ENCODE assay signal across 1 cellular context in the genomic region with DNA sequence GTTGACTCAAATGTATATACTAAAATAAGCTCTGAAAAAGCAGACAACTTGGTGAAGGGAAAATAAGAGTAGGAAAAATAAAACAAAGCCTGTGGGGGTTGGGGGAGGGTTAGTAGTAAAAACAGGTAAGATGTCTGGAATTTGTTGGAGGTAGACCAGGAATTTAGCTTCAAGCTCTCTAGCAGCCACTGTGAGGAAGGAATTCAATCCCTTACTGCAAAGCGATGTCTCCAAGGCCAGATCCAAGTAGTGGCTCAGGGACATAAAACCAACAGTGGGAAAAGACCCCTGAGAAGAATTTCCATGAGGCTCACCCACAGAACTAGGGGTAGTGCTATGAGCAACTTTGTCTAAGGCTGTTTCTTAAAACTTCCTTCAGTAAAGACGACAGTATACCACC.
TF ChIP-seq lines count a peak whose summit lies in the region.

No MANE protein-coding gene starts in this region.

TF ChIP-seq in GM23338, 12 proteins besides CTCF, POLR2A, EP300 and RAD21:
- TF ChIP-seq JUNB (IDR thresholded peaks at IDR 0.05; ENCODE audit: unreplicated experiment) (no peak), ZNF331 (CRISPR knock-in tag; IDR thresholded peaks at IDR 0.05; ENCODE audit: low read depth) (no peak), NANOG (IDR thresholded peaks at IDR 0.05; ENCODE audit: borderline replicate concordance) (no peak), POLR2AphosphoS5 (IDR thresholded peaks at IDR 0.05; ENCODE audit: low read depth) (no peak), STAT1 (IDR thresholded peaks at IDR 0.05; ENCODE audit: unreplicated experiment) (no peak), CREB1 (CRISPR knock-in tag; IDR thresholded peaks at IDR 0.05; ENCODE audit: low read depth) (no peak), EZH2 (IDR thresholded peaks at IDR 0.05; ENCODE audit: low read depth, unreplicated experiment) (no peak), EZH2phosphoT487 (IDR thresholded peaks at IDR 0.05; ENCODE audit: unreplicated experiment) (no peak), ZNF114 (CRISPR knock-in tag; IDR thresholded peaks at IDR 0.05) (no peak)
- TF ChIP-seq, protein P1, sequence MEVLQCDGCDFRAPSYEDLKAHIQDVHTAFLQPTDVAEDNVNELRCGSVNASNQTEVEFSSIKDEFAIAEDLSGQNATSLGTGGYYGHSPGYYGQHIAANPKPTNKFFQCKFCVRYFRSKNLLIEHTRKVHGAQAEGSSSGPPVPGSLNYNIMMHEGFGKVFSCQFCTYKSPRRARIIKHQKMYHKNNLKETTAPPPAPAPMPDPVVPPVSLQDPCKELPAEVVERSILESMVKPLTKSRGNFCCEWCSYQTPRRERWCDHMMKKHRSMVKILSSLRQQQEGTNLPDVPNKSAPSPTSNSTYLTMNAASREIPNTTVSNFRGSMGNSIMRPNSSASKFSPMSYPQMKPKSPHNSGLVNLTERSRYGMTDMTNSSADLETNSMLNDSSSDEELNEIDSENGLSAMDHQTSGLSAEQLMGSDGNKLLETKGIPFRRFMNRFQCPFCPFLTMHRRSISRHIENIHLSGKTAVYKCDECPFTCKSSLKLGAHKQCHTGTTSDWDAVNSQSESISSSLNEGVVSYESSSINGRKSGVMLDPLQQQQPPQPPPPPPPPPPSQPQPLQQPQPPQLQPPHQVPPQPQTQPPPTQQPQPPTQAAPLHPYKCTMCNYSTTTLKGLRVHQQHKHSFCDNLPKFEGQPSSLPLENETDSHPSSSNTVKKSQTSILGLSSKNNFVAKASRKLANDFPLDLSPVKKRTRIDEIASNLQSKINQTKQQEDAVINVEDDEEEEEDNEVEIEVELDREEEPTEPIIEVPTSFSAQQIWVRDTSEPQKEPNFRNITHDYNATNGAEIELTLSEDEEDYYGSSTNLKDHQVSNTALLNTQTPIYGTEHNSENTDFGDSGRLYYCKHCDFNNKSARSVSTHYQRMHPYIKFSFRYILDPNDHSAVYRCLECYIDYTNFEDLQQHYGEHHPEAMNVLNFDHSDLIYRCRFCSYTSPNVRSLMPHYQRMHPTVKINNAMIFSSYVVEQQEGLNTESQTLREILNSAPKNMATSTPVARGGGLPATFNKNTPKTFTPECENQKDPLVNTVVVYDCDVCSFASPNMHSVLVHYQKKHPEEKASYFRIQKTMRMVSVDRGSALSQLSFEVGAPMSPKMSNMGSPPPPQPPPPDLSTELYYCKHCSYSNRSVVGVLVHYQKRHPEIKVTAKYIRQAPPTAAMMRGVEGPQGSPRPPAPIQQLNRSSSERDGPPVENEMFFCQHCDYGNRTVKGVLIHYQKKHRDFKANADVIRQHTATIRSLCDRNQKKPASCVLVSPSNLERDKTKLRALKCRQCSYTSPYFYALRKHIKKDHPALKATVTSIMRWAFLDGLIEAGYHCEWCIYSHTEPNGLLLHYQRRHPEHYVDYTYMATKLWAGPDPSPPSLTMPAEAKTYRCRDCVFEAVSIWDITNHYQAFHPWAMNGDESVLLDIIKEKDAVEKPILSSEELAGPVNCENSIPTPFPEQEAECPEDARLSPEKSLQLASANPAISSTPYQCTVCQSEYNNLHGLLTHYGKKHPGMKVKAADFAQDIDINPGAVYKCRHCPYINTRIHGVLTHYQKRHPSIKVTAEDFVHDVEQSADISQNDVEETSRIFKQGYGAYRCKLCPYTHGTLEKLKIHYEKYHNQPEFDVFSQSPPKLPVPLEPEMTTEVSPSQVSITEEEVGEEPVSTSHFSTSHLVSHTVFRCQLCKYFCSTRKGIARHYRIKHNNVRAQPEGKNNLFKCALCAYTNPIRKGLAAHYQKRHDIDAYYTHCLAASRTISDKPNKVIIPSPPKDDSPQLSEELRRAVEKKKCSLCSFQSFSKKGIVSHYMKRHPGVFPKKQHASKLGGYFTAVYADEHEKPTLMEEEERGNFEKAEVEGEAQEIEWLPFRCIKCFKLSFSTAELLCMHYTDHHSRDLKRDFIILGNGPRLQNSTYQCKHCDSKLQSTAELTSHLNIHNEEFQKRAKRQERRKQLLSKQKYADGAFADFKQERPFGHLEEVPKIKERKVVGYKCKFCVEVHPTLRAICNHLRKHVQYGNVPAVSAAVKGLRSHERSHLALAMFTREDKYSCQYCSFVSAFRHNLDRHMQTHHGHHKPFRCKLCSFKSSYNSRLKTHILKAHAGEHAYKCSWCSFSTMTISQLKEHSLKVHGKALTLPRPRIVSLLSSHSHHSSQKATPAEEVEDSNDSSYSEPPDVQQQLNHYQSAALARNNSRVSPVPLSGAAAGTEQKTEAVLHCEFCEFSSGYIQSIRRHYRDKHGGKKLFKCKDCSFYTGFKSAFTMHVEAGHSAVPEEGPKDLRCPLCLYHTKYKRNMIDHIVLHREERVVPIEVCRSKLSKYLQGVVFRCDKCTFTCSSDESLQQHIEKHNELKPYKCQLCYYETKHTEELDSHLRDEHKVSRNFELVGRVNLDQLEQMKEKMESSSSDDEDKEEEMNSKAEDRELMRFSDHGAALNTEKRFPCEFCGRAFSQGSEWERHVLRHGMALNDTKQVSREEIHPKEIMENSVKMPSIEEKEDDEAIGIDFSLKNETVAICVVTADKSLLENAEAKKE (CRISPR knock-in tag; IDR thresholded peaks at IDR 0.05), result no peak
- TF ChIP-seq, protein P2, sequence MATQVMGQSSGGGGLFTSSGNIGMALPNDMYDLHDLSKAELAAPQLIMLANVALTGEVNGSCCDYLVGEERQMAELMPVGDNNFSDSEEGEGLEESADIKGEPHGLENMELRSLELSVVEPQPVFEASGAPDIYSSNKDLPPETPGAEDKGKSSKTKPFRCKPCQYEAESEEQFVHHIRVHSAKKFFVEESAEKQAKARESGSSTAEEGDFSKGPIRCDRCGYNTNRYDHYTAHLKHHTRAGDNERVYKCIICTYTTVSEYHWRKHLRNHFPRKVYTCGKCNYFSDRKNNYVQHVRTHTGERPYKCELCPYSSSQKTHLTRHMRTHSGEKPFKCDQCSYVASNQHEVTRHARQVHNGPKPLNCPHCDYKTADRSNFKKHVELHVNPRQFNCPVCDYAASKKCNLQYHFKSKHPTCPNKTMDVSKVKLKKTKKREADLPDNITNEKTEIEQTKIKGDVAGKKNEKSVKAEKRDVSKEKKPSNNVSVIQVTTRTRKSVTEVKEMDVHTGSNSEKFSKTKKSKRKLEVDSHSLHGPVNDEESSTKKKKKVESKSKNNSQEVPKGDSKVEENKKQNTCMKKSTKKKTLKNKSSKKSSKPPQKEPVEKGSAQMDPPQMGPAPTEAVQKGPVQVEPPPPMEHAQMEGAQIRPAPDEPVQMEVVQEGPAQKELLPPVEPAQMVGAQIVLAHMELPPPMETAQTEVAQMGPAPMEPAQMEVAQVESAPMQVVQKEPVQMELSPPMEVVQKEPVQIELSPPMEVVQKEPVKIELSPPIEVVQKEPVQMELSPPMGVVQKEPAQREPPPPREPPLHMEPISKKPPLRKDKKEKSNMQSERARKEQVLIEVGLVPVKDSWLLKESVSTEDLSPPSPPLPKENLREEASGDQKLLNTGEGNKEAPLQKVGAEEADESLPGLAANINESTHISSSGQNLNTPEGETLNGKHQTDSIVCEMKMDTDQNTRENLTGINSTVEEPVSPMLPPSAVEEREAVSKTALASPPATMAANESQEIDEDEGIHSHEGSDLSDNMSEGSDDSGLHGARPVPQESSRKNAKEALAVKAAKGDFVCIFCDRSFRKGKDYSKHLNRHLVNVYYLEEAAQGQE (IDR thresholded peaks at IDR 0.05; ENCODE audit: unreplicated experiment), result no peak
- TF ChIP-seq, protein P3, sequence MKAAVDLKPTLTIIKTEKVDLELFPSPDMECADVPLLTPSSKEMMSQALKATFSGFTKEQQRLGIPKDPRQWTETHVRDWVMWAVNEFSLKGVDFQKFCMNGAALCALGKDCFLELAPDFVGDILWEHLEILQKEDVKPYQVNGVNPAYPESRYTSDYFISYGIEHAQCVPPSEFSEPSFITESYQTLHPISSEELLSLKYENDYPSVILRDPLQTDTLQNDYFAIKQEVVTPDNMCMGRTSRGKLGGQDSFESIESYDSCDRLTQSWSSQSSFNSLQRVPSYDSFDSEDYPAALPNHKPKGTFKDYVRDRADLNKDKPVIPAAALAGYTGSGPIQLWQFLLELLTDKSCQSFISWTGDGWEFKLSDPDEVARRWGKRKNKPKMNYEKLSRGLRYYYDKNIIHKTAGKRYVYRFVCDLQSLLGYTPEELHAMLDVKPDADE (IDR thresholded peaks at IDR 0.05), result no peak
